ENCODE assay signal across 30 cellular contexts in genomic region chr7:348480-348844, GRCh38. TPM values are rescaled to one million over a fixed set of nuclear protein-coding genes. Genes with fewer than 3 reads are reported as not detected.
"Had no signal": no experiment of that assay in that cellular context is flagged by ENCODE, and none has a peak within 500 bp of the region (broad histone marks: within the 10 kb centered on the region; RNA-seq: fewer than 3 reads in every experiment).

No MANE protein-coding gene starts in this region.

- H3K4me3 Mint-ChIP-seq: nephron; stimulated activated memory B cell treated with anti-CD40 and anti-IgM and Interleukin-4, amounts not matched to agents 10 μg/mL and 1 μg/mL and 100 μg/mL, for 72 hours; stimulated activated naive CD8-positive, alpha-beta T cell treated with anti-CD3 and anti-CD28 coated beads, Interleukin-15, Interleukin-2, amounts not matched to agents 100 ng/mL and 50 ng/mL, for 24 hours had no signal

- H3K9me3 ChIP-seq: heart left ventricle, pancreas, psoas muscle, tibial artery, upper lobe of left lung, uterus had no signal

- H3K9me3 Mint-ChIP-seq: stimulated activated naive CD8-positive, alpha-beta T cell treated with anti-CD3 and anti-CD28 coated beads, Interleukin-15, Interleukin-2, amounts not matched to agents 100 ng/mL and 50 ng/mL, for 24 hours had no signal

- H3K27me3 Mint-ChIP-seq: stimulated activated naive CD8-positive, alpha-beta T cell treated with anti-CD3 and anti-CD28 coated beads, Interleukin-15, Interleukin-2, amounts not matched to agents 100 ng/mL and 50 ng/mL, for 24 hours had no signal

- H3K27ac Mint-ChIP-seq: stimulated activated memory B cell treated with anti-CD40 and anti-IgM and Interleukin-4, amounts not matched to agents 10 μg/mL and 1 μg/mL and 100 μg/mL, for 72 hours; stimulated activated naive CD8-positive, alpha-beta T cell treated with anti-CD3 and anti-CD28 coated beads, Interleukin-15, Interleukin-2, amounts not matched to agents 100 ng/mL and 50 ng/mL, for 24 hours had no signal

- H3K36me3 ChIP-seq: heart left ventricle, pancreas, spleen, tibial artery, upper lobe of left lung, uterus had no signal

- H3K4me1 ChIP-seq: heart left ventricle, psoas muscle, tibial artery, uterus had no signal

- H3K4me3 ChIP-seq: heart left ventricle, pancreas, psoas muscle, spleen, tibial artery, upper lobe of left lung, uterus had no signal

- DNase-seq: effector memory CD4-positive, alpha-beta T cell; heart left ventricle; hippocampal formation; left colon; mesendoderm; naive B cell; occipital lobe; retina; spleen; stimulated activated CD4-positive, alpha-beta T cell treated with anti-CD3 and anti-CD28 coated beads, Interleukin-15, amount 100 ng/mL, for 24 hours; stimulated activated CD4-positive, alpha-beta T cell treated with anti-CD3 and anti-CD28 coated beads, Interleukin-1b, Interleukin-23, amount 100 ng/mL, for 48 hours; stimulated activated CD4-positive, alpha-beta T cell treated with anti-CD3 and anti-CD28 coated beads, Interleukin-4, amount 100 ng/mL, for 24 hours; tibial artery; uterus had no signal

- H3K27me3 ChIP-seq: pancreas, upper lobe of left lung, uterus had no signal

- H3K36me3 Mint-ChIP-seq: naive B cell; stimulated activated memory B cell treated with anti-CD40 and anti-IgM and Interleukin-4, amounts not matched to agents 10 μg/mL and 1 μg/mL and 100 μg/mL, for 72 hours had no signal

- ATAC-seq: esophagus mucosa; heart left ventricle; psoas muscle; sciatic nerve; stimulated activated memory B cell treated with anti-CD40 and anti-IgM and Interleukin-4, amounts not matched to agents 10 μg/mL and 1 μg/mL and 100 μg/mL, for 72 hours had no signal

- H3K27ac ChIP-seq: heart left ventricle, pancreas, psoas muscle, spleen, tibial artery, upper lobe of left lung, uterus had no signal

RNA-seq across cellular contexts. Expression of gene FOXL3, which starts 58.5 kb away (rescaled TPM):
- total RNA-seq: esophagus mucosa, fibroblast of lung, frontal cortex, glomerular endothelial cell, heart left ventricle, kidney epithelial cell, liver, lung microvascular endothelial cell, occipital lobe, pancreas, psoas muscle, sciatic nerve, skeletal muscle tissue, spleen, temporal lobe, upper lobe of left lung, uterus had no signal
